Comparison of ENCODE assay signal across 8 cellular contexts in the genomic region with DNA sequence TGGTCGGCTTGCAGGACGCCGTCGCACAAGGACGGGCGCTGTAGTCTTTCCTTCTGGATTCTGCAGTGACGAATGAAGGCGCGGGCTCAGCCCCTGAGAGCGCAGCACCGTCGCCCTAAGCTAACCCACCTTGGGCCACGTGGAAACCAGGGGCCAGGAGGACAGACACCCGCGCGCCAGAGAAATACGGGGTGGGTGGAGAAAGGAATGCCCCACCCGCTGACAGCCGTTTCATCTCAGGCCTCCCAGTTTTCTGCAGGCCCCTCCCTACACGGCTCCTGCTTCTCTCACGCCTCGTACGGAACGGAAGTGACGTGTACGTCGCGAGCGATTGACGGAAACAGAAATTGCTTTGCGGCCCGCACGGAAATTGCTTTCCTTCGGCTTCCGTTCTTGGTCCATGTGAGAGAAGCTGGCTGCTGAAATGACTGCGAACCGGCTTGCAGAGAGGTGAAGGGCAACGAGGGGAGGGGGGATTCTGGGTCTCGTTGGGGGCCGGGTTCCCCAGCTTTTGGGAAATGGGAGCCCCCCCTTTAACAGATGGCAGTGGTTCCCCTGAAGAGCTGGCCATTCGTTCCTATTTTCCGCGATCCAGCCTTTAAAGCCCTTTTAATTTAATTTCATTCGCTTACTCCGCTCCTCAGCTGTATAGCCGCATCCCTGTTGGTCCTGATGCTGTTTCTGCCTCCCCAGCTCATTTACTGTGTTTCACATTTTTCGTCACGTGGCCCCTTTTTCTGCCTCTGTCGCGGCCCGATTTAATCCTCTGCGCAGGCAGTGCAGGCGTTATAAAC. TPM values are rescaled to one million over a fixed set of nuclear protein-coding genes. Genes with fewer than 3 reads are reported as not detected.
DNase-seq lines count a peak whose midpoint lies in the region; ATAC-seq and TF ChIP-seq lines count a peak whose summit lies in the region.

A gene with protein sequence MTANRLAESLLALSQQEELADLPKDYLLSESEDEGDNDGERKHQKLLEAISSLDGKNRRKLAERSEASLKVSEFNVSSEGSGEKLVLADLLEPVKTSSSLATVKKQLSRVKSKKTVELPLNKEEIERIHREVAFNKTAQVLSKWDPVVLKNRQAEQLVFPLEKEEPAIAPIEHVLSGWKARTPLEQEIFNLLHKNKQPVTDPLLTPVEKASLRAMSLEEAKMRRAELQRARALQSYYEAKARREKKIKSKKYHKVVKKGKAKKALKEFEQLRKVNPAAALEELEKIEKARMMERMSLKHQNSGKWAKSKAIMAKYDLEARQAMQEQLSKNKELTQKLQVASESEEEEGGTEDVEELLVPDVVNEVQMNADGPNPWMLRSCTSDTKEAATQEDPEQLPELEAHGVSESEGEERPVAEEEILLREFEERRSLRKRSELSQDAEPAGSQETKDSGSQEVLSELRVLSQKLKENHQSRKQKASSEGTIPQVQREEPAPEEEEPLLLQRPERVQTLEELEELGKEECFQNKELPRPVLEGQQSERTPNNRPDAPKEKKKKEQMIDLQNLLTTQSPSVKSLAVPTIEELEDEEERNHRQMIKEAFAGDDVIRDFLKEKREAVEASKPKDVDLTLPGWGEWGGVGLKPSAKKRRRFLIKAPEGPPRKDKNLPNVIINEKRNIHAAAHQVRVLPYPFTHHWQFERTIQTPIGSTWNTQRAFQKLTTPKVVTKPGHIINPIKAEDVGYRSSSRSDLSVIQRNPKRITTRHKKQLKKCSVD (plus strand): TSS at position 378 of the 794 bp plus-strand sequence. CDS start 47 bp downstream, at position 425.

- peaks cover 7% of the 10 kb centered on the region for H3K79me2 ChIP-seq in smooth muscle cell (ENCODE audit: low read depth)

- no peaks in the 10 kb centered on the region for H3F3A ChIP-seq in smooth muscle cell (ENCODE audit: low read depth)

- DNase-seq in AG04450 (ENCODE audit: low read depth, low spot score) (peak; percentile 70), NCI-H226 (peak; percentile 88), WTC11 (ENCODE audit: low spot score) (peak; percentile 81), cardiac fibroblast (ENCODE audit: low read depth in 2 of 2) (peak; percentile 91), iPS-NIHi7 (ENCODE audit: extremely low spot score) (peak; percentile 94), smooth muscle cell (lab: John Stamatoyannopoulos, UW; ENCODE audit: unreplicated experiment) (peak; percentile 30)

- peak within 1 kb of the TSS; percentile 70 for H3K27ac ChIP-seq in AG04450 (ENCODE audit: low read depth, low read length)
- H3K27ac ChIP-seq in smooth muscle cell (ENCODE audit: low read depth) = peak within 1 kb of the TSS; percentile 70

- peak within 1 kb of the TSS; percentile 83 for H3K4me2 ChIP-seq in smooth muscle cell

- POLR2A ChIA-PET in AG04450 (lab: Yijun Ruan, JAX) = interaction anchor here (0.6 to 0.7 kb wide), 2 partner anchors 11 to 13 kb away, joined by 3 to 4 read pairs; no protein-coding TSS in a partner anchor
- POLR2A ChIA-PET in WTC11 (lab: Charles Lee) = interaction anchor here (0.6 kb wide), 3 partner anchors 22 to 300 kb away, joined by 3 to 6 read pairs (median 5); no protein-coding TSS in a partner anchor

- TF ChIP-seq CTCF in AG04450 (IDR thresholded peaks at IDR 0.05; ENCODE audit: low read depth, low read length) (no peak), WTC11 (IDR thresholded peaks at IDR 0.05) (no peak), cardiac fibroblast (IDR thresholded peaks at IDR 0.05; ENCODE audit: low read depth, low read length) (no peak), smooth muscle cell (IDR thresholded peaks at IDR 0.05; ENCODE audit: borderline replicate concordance, insufficient read depth, poor library complexity, severe bottlenecking) (no peak)

- H3K9me3 ChIP-seq in AG04450 (ENCODE audit: control insufficient read depth, insufficient read depth, low read length) (no peaks in the 10 kb centered on the region), smooth muscle cell (replicated peaks; ENCODE audit: low read depth) (no peaks in the 10 kb centered on the region)

- no peaks in the 10 kb centered on the region for H3K4me1 Mint-ChIP-seq in WTC11

- H3K4me1 ChIP-seq in smooth muscle cell (ENCODE audit: low read depth) = no peaks in the 10 kb centered on the region

- H4K20me1 ChIP-seq in smooth muscle cell (ENCODE audit: low read depth) = no peaks in the 10 kb centered on the region

- no peaks in the 10 kb centered on the region for H3K27me3 Mint-ChIP-seq in WTC11 (ENCODE audit: low read depth)

- H3K27ac Mint-ChIP-seq in WTC11 = peak within 1 kb of the TSS; percentile 84

- H3K4me3 Mint-ChIP-seq in WTC11 = peak within 1 kb of the TSS; percentile 86

- H3K36me3 Mint-ChIP-seq in WTC11 = peaks cover 22% of the 10 kb centered on the region

- H3K4me3 ChIP-seq in AG04450 (ENCODE audit: low read depth, low read length) (peak within 1 kb of the TSS; percentile 79), cardiac fibroblast (replicated peaks in 1 of 2; ENCODE audit: low read depth in 2 of 2, low read length in 2 of 2) (peak within 1 kb of the TSS; percentile 72 to 75), smooth muscle cell (peak within 1 kb of the TSS; percentile 66)

- peak within 1 kb of the TSS; percentile 93 for H2AFZ ChIP-seq in smooth muscle cell (ENCODE audit: low read depth)

- H3K9ac ChIP-seq in smooth muscle cell (ENCODE audit: low read depth) = peak within 1 kb of the TSS; percentile 87

- H3K27me3 ChIP-seq in AG04450 (ENCODE audit: control insufficient read depth, insufficient read depth, low read length) (no peaks in the 10 kb centered on the region), smooth muscle cell (ENCODE audit: low read depth) (no peaks in the 10 kb centered on the region)

- no peaks in the 10 kb centered on the region for H3K9me3 Mint-ChIP-seq in WTC11

- CTCF ChIA-PET in AG04450 (lab: Charles Lee) (interaction anchor here (1.1 to 2.6 kb wide), 4 partner anchors 20 to 301 kb away, joined by 3 to 21 read pairs (median 7); no protein-coding TSS in a partner anchor), WTC11 (lab: Charles Lee) (interaction anchor here (0.6 to 1.4 kb wide), 5 partner anchors 20 to 305 kb away, joined by 3 to 4 read pairs (median 4); no protein-coding TSS in a partner anchor)

- no peaks in the 10 kb centered on the region for H3K36me3 ChIP-seq in smooth muscle cell (ENCODE audit: low read depth)

- ATAC-seq in GM18909 (IDR thresholded peaks at IDR 0.05; ENCODE audit: poor library complexity, unreplicated experiment) = peak; percentile 97
- ATAC-seq in HG03175 (IDR thresholded peaks at IDR 0.05; ENCODE audit: unreplicated experiment) = peak; percentile 98
- peak; percentile 98 for ATAC-seq in WTC11

- 53% methylated on average over 53 of the region's 53 CpGs for WGBS in smooth muscle cell (ENCODE audit: low lambda C conversion rate)

TF ChIP-seq in WTC11, 78 proteins besides CTCF, POLR2A, EP300 and RAD21:
- no peak for TF ChIP-seq NFYB (CRISPR knock-in tag; conservative IDR thresholded peaks at IDR 0.05; ENCODE audit: low read depth)
- no peak for TF ChIP-seq ZNF317 (CRISPR knock-in tag; IDR thresholded peaks at IDR 0.05; ENCODE audit: borderline replicate concordance, low read depth)
- TF ChIP-seq SP1 (CRISPR knock-in tag; conservative IDR thresholded peaks at IDR 0.05) = peak; percentile 60; the same call in 1 of the 2 replicates
- TF ChIP-seq, protein P1, sequence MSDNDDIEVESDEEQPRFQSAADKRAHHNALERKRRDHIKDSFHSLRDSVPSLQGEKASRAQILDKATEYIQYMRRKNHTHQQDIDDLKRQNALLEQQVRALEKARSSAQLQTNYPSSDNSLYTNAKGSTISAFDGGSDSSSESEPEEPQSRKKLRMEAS (CRISPR knock-in tag; IDR thresholded peaks at IDR 0.05) = peak; percentile 78
- TF ChIP-seq, protein P2, sequence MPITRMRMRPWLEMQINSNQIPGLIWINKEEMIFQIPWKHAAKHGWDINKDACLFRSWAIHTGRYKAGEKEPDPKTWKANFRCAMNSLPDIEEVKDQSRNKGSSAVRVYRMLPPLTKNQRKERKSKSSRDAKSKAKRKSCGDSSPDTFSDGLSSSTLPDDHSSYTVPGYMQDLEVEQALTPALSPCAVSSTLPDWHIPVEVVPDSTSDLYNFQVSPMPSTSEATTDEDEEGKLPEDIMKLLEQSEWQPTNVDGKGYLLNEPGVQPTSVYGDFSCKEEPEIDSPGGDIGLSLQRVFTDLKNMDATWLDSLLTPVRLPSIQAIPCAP (CRISPR knock-in tag; IDR thresholded peaks at IDR 0.05) = no peak
- no peak for TF ChIP-seq ZNF263 (CRISPR knock-in tag; IDR thresholded peaks at IDR 0.05; ENCODE audit: low read depth)
- TF ChIP-seq, protein P3, sequence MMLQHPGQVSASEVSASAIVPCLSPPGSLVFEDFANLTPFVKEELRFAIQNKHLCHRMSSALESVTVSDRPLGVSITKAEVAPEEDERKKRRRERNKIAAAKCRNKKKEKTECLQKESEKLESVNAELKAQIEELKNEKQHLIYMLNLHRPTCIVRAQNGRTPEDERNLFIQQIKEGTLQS (CRISPR knock-in tag; conservative IDR thresholded peaks at IDR 0.05) = no peak
- peak; percentile 38; the same call in 1 of the 2 replicates for TF ChIP-seq TEAD1 (CRISPR knock-in tag; IDR thresholded peaks at IDR 0.05)
- TF ChIP-seq NR3C1 (CRISPR knock-in tag; conservative IDR thresholded peaks at IDR 0.05; ENCODE audit: low read depth) = no peak
- no peak for TF ChIP-seq SMAD3 (CRISPR knock-in tag; IDR thresholded peaks at IDR 0.05; ENCODE audit: borderline replicate concordance)
- TF ChIP-seq GABPB1 (CRISPR knock-in tag; IDR thresholded peaks at IDR 0.05) = 0 out of 2 replicates have a peak, but pooled peaks have one; percentile 60
- TF ChIP-seq FOXK1 (CRISPR knock-in tag; IDR thresholded peaks at IDR 0.05) = peak; percentile 81
- TF ChIP-seq, protein P4, sequence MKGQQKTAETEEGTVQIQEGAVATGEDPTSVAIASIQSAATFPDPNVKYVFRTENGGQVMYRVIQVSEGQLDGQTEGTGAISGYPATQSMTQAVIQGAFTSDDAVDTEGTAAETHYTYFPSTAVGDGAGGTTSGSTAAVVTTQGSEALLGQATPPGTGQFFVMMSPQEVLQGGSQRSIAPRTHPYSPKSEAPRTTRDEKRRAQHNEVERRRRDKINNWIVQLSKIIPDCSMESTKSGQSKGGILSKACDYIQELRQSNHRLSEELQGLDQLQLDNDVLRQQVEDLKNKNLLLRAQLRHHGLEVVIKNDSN (CRISPR knock-in tag; IDR thresholded peaks at IDR 0.05) = peak; percentile 35; the same call in 1 of the 2 replicates
- TF ChIP-seq SOX15 (CRISPR knock-in tag; IDR thresholded peaks at IDR 0.05) = no peak
- TF ChIP-seq CREM (CRISPR knock-in tag; IDR thresholded peaks at IDR 0.05) = peak; percentile 94

RNA-seq across cellular contexts. Expression of the gene that starts here (rescaled TPM):
- polyA plus RNA-seq in AG04450 (2011; rRNA removed) (18.0 and 20.8 TPM in 2 replicates), smooth muscle cell (5.1 and 6.0 TPM in 2 replicates)
- polyA minus RNA-seq in AG04450 (2011; rRNA and poly(A)+ RNA removed) = 12.6 and 14.3 TPM in 2 replicates
- total RNA-seq in WTC11 (2021) (15.8 to 17.4 TPM (median 16.4 TPM) in 3 replicates), smooth muscle cell (7.9 and 12.9 TPM in 2 replicates)

Comparison
In these comparisons a context has a peak if more than half of its experiments do, and no peak if none do; other contexts are left out.
1. Peak in every context shown above with its lines: DNase-seq, ATAC-seq, H3K4me3 ChIP-seq and H3K27ac ChIP-seq.
2. DNase-seq: peak in every context shown above with its lines; median percentile 94 in iPS-NIHi7; 91 in cardiac fibroblast; 88 in NCI-H226; 81 in WTC11; 70 in AG04450; 30 in smooth muscle cell.